Comparison of ENCODE assay signal across 1 cellular context in the genomic region with DNA sequence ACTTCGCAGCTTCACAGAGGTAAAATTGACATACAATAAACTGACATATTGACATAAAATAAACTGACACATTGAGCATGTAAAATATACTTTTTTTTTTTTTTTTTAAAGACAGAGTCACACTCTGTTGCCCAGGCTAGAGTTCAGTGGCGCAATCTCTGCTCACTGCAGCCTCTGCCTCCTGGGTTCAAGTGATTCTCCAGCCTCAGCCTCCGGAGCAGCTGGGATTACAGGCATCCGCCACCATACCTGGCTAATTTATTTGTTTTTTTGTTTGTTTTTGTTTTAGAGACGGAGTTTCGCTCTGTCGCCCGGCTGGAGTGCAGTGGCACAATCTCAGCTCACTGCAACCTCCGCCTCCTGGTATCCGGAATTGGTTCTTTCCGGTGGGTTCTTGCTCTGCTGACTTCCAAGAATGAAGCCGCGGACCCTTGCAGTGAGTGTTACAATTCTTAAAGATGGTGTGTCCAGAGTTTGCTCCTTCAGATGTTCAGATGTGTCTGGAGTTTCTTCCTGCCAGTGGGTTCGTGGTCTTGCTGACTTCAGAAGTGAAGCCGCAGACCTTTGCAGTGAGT.
TF ChIP-seq lines count a peak whose summit lies in the region.

No MANE protein-coding gene starts in this region.

TF ChIP-seq in GM23338, 12 proteins besides CTCF, POLR2A, EP300 and RAD21 (continued from another document):
- no peak for TF ChIP-seq ZNF462 (CRISPR knock-in tag; IDR thresholded peaks at IDR 0.05)
- no peak for TF ChIP-seq CREB1 (CRISPR knock-in tag; IDR thresholded peaks at IDR 0.05; ENCODE audit: low read depth)
- TF ChIP-seq NANOG (IDR thresholded peaks at IDR 0.05; ENCODE audit: borderline replicate concordance), result no peak
- no peak for TF ChIP-seq ETS1 (IDR thresholded peaks at IDR 0.05)
- TF ChIP-seq EZH2phosphoT487 (IDR thresholded peaks at IDR 0.05; ENCODE audit: unreplicated experiment), result no peak
- TF ChIP-seq ZNF331 (CRISPR knock-in tag; IDR thresholded peaks at IDR 0.05; ENCODE audit: low read depth), result no peak
- TF ChIP-seq JUNB (IDR thresholded peaks at IDR 0.05; ENCODE audit: unreplicated experiment), result no peak
- TF ChIP-seq STAT1 (IDR thresholded peaks at IDR 0.05; ENCODE audit: unreplicated experiment), result no peak
- TF ChIP-seq POLR2AphosphoS5 (IDR thresholded peaks at IDR 0.05; ENCODE audit: low read depth), result no peak
- no peak for TF ChIP-seq ZNF114 (CRISPR knock-in tag; IDR thresholded peaks at IDR 0.05)
- TF ChIP-seq EZH2 (IDR thresholded peaks at IDR 0.05; ENCODE audit: low read depth, unreplicated experiment), result no peak
TF ChIP-seq in GM23338: peak in this region for 0.
